Comparison of ENCODE assay signal across 8 cellular contexts in the genomic region with DNA sequence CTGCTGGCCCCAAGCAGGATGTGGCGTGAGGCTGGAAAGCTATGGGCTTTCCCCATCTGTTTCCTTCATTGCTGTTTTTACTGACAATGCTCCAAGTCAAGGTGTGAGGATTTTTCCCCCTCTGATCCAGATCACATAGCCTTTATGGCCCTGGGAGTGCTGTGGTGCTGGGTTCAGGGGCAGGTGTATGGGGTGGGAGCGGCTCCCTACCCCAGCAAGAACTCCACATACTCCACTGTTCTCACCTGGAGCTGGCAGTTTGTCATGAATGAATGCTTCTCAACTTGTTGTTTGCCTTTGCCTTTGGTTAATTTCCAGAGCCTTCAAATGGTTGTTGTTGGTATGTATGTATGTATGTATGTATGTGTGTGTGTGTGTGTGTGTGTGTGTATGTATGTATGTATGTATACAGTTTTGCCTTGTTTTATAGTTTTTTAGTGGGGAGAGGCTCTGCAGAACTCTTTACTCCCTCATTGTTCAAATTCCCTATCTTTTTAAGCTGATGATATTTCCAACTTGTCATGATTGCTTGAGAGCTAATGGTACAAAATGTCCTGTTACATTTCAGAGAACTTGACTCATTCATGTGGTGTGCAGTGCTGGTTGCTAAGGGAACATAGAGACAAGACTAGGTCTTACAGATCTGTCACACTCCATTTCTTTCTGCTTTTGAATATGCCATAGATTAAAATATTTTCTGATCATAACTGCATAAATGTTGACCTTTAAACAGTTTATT. TPM values are rescaled to one million over a fixed set of nuclear protein-coding genes. Genes with fewer than 3 reads are reported as not detected.
DNase-seq lines count a peak whose midpoint lies in the region; ATAC-seq and TF ChIP-seq lines count a peak whose summit lies in the region.
"Had no signal": no experiment of that assay in that cellular context is flagged by ENCODE, and none has a peak within 500 bp of the region (broad histone marks: within the 10 kb centered on the region; RNA-seq: fewer than 3 reads in every experiment).

No MANE protein-coding gene starts in this region.

- TF ChIP-seq CTCF in psoas muscle (IDR thresholded peaks at IDR 0.05): no peak

- no peaks in the 10 kb centered on the region for H3K9me3 ChIP-seq in psoas muscle
- H3K9me3 ChIP-seq: Caco-2 had no signal

- ATAC-seq in psoas muscle: no peak
- ATAC-seq in HG02852 (IDR thresholded peaks at IDR 0.05; ENCODE audit: unreplicated experiment): no peak

- H3K27me3 ChIP-seq in psoas muscle (ENCODE audit: insufficient read depth in 3 of 3, low read length in 2 of 3): peaks cover 0 to 6% (median 0%) of the 10 kb centered on the region in 3 donors

- H3K4me3 ChIP-seq in psoas muscle: no peak overlapping the region

- intact Hi-C loops in psoas muscle (cut with DNase I): no loop called here

- H3K4me1 ChIP-seq in psoas muscle: no peaks in the 10 kb centered on the region
- H3K4me1 ChIP-seq: Caco-2 had no signal

- DNase-seq in NCI-H526 treated with DMSO at 0.1 percent for 48 hours (lab: John Stamatoyannopoulos, UW): peak; percentile 32
- DNase-seq in dermis microvascular lymphatic vessel endothelial cell (ENCODE audit: low read depth in 2 of 2): peak; percentile 13 to 20
- DNase-seq in hepatic stellate cell (ENCODE audit: low spot score): peak; percentile 15
- peak; percentile 67 for DNase-seq in superior temporal gyrus (ENCODE audit: extremely low spot score)
- no peak for DNase-seq in psoas muscle
- no peak for DNase-seq in SIG-M5 (lab: John Stamatoyannopoulos, UW)
- DNase-seq: Caco-2 had no signal

- no peaks in the 10 kb centered on the region for H3K36me3 ChIP-seq in psoas muscle (ENCODE audit: insufficient read depth in 1 of 2, low read depth in 1 of 2)

- WGBS in psoas muscle, 3 donors: 72 to 89% (median 89%) methylated on average over 2 of the region's 2 CpGs

- no peak overlapping the region for H3K27ac ChIP-seq in psoas muscle

RNA-seq across cellular contexts. Expression of gene ASPG, which starts 36.6 kb away (rescaled TPM):
- total RNA-seq in dermis microvascular lymphatic vessel endothelial cell: not detected in 2 replicates
- under 1 TPM in 3 of 4 donors, not detected in 1; 0.15 to 0.84 (median 0.51) TPM for total RNA-seq in psoas muscle
- under 1 TPM; 0.04 to 0.61 (median 0.06) TPM for polyA plus RNA-seq in psoas muscle
- total RNA-seq: Caco-2 had no signal

Comparison
In these comparisons a context has a peak if more than half of its experiments do, and no peak if none do; other contexts are left out.
1. DNase-seq: peak in NCI-H526 treated with DMSO at 0.1 percent for 48 hours (single experiment), dermis microvascular lymphatic vessel endothelial cell (2 of 2), hepatic stellate cell (single experiment) and superior temporal gyrus (single experiment); none in psoas muscle (0 of 2) and SIG-M5 (single experiment).